In the genomic region with DNA sequence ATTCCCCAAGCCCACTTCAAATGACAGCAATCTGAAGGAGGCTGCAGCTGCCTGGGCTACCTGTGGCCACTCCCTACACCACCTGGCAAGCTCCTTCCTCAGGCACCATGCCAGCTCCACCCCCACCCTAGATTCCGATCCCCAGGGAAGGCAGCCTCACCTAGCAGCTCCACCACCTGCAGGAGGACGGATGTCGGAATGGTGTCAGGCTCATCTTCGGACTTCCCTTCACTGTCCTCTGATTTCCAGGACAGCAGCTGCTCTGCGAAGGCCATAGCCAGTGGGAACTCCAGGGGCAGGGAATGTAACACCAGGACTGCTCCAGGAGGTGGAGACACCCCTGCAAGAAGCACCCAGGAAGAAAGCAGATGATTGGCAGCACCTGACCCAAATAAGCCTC, we compare ENCODE assay signal across 11 cellular contexts.
DNase-seq lines count a peak whose midpoint lies in the region; ATAC-seq and TF ChIP-seq lines count a peak whose summit lies in the region.
"Had no signal": no experiment of that assay in that cellular context is flagged by ENCODE, and none has a peak within 500 bp of the region (broad histone marks: within the 10 kb centered on the region; RNA-seq: fewer than 3 reads in every experiment).

No MANE protein-coding gene starts in this region.

- H3K4me1 Mint-ChIP-seq in T-helper 1 cell treated with Interleukin-12 subunit alpha and Interleukin-12 subunit beta and Interleukin-4 antibody, amounts not matched to agents 30 μg/mL and 1 μg/mL, for 36 hours (ENCODE audit: low read depth) = no peaks in the 10 kb centered on the region
- H3K4me1 Mint-ChIP-seq in nephron progenitor cell = no peaks in the 10 kb centered on the region

- H3K36me3 ChIP-seq in esophagus muscularis mucosa (peaks cover 47 to 91% (median 78%) of the 10 kb centered on the region in 4 donors), tibial nerve (peaks cover 0 to 77% (median 12%) of the 10 kb centered on the region in 3 donors)

- TF ChIP-seq EP300 in esophagus muscularis mucosa (IDR thresholded peaks at IDR 0.05) = no peak
- no peak for TF ChIP-seq EP300 in tibial nerve (IDR thresholded peaks at IDR 0.05)

- H3K4me3 Mint-ChIP-seq in T-helper 1 cell treated with Interleukin-12 subunit alpha and Interleukin-12 subunit beta and Interleukin-4 antibody, amounts not matched to agents 30 μg/mL and 1 μg/mL, for 36 hours = no peak overlapping the region
- H3K4me3 Mint-ChIP-seq in nephron progenitor cell = no peak overlapping the region

- TF ChIP-seq CTCF in esophagus muscularis mucosa (IDR thresholded peaks at IDR 0.05) (no peak), tibial nerve (IDR thresholded peaks at IDR 0.05) (no peak), GM13976 (IDR thresholded peaks at IDR 0.05; ENCODE audit: borderline replicate concordance, control extremely low read depth, extremely low read depth, insufficient read depth, missing control alignments) (no peak), nephron progenitor cell (IDR thresholded peaks at IDR 0.05) (no peak)

- no peak for ATAC-seq in GM18909 (IDR thresholded peaks at IDR 0.05; ENCODE audit: poor library complexity, unreplicated experiment)
- ATAC-seq: heart left ventricle had no signal

- intact Hi-C loops in esophagus muscularis mucosa (cut with DNase I) = loop anchor here (10.0 kb wide), 1 partner anchor 194 kb away; a partner anchor contains a TSS

- H3K27ac ChIP-seq in esophagus muscularis mucosa (replicated peaks in 1 of 4) (peak overlapping the region in 3 of 4 donors; percentile 14 to 59 (median 56)), tibial nerve (peak overlapping the region in 3 of 4 donors; percentile 52 to 71 (median 66))

- H3K27me3 ChIP-seq in esophagus muscularis mucosa = no peaks in the 10 kb centered on the region
- H3K27me3 ChIP-seq in tibial nerve = no peaks in the 10 kb centered on the region
- H3K27me3 ChIP-seq: heart left ventricle had no signal

- TF ChIP-seq POLR2A in esophagus muscularis mucosa (IDR thresholded peaks at IDR 0.05; ENCODE audit: low read depth) = no peak
- no peak for TF ChIP-seq POLR2A in tibial nerve (IDR thresholded peaks at IDR 0.05)

- WGBS in esophagus muscularis mucosa = 97% methylated on average over 5 of the region's 5 CpGs
- WGBS in tibial nerve, 2 donors = 92 to 100% methylated on average over 4 to 5 of the region's 5 CpGs

- no peaks in the 10 kb centered on the region for H3K27me3 Mint-ChIP-seq in T-helper 1 cell treated with Interleukin-12 subunit alpha and Interleukin-12 subunit beta and Interleukin-4 antibody, amounts not matched to agents 30 μg/mL and 1 μg/mL, for 36 hours (ENCODE audit: low read depth)
- H3K27me3 Mint-ChIP-seq in nephron progenitor cell (ENCODE audit: low read depth, poor library complexity) = no peaks in the 10 kb centered on the region

- in situ Hi-C loops in GM13976 (cut with MboI; ENCODE audit: low sequenced_read_pairs, unreplicated experiment) = loop anchor here (10.0 kb wide), 1 partner anchor 194 kb away; a partner anchor contains a TSS

- DNase-seq in T-helper 1 cell (no peak), NCI-H69 (lab: John Stamatoyannopoulos, UW) (peak; percentile 88), esophagus muscularis mucosa (ENCODE audit: extremely low spot score) (no peak), tibial nerve (ENCODE audit: low spot score in 2 of 2) (no peak), GM13976 (ENCODE audit: low spot score) (no peak), nephron progenitor cell (no peak)
- DNase-seq: activated CD4-positive, alpha-beta T cell treated with anti-CD3 and anti-CD28 coated beads, Interleukin-2, amount 50 U/mL, for 48 hours; activated gamma-delta T cell; heart left ventricle had no signal

- no peak overlapping the region for H3K4me3 ChIP-seq in esophagus muscularis mucosa
- no peak overlapping the region for H3K4me3 ChIP-seq in tibial nerve
- H3K4me3 ChIP-seq: heart left ventricle had no signal

- no peaks in the 10 kb centered on the region for H3K9me3 ChIP-seq in esophagus muscularis mucosa
- no peaks in the 10 kb centered on the region for H3K9me3 ChIP-seq in tibial nerve
- H3K9me3 ChIP-seq: heart left ventricle had no signal

- H3K36me3 Mint-ChIP-seq in T-helper 1 cell treated with Interleukin-12 subunit alpha and Interleukin-12 subunit beta and Interleukin-4 antibody, amounts not matched to agents 30 μg/mL and 1 μg/mL, for 36 hours (ENCODE audit: low read depth) = peaks cover 14% of the 10 kb centered on the region
- peaks cover 61% of the 10 kb centered on the region for H3K36me3 Mint-ChIP-seq in nephron progenitor cell (ENCODE audit: low read depth)

- peaks cover 10 to 25% (median 17%) of the 10 kb centered on the region in 4 donors for H3K4me1 ChIP-seq in esophagus muscularis mucosa
- H3K4me1 ChIP-seq in tibial nerve = peaks cover 0 to 32% (median 9%) of the 10 kb centered on the region in 4 donors

- no peaks in the 10 kb centered on the region for H3K9me3 Mint-ChIP-seq in T-helper 1 cell treated with Interleukin-12 subunit alpha and Interleukin-12 subunit beta and Interleukin-4 antibody, amounts not matched to agents 30 μg/mL and 1 μg/mL, for 36 hours
- H3K9me3 Mint-ChIP-seq in nephron progenitor cell = no peaks in the 10 kb centered on the region

- peak overlapping the region; percentile 59 for H3K27ac Mint-ChIP-seq in T-helper 1 cell treated with Interleukin-12 subunit alpha and Interleukin-12 subunit beta and Interleukin-4 antibody, amounts not matched to agents 30 μg/mL and 1 μg/mL, for 36 hours
- no peak overlapping the region for H3K27ac Mint-ChIP-seq in nephron progenitor cell
